Comparison of ENCODE assay signal across 12 cellular contexts in the genomic region with DNA sequence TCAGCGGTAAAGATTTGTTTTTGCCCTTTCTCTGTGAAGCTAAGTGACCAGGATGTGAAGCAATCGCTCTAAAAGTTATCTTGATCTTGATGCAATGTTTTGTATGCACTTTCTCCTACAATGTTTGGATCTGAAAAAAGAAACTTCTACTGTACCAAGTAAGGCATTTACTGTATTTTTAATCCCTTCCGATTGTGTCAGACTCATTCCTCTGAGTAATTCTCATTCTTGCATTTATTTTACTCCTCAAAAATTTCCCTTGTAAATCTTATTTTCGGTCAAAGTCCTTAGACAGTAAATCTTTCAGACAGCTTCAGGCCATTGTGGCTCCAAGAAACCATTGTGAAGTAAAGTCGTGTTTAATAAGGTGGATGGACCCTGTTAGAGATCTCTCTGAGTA.
DNase-seq lines count a peak whose midpoint lies in the region; TF ChIP-seq lines count a peak whose summit lies in the region.
"Had no signal": no experiment of that assay in that cellular context is flagged by ENCODE, and none has a peak within 500 bp of the region (broad histone marks: within the 10 kb centered on the region; RNA-seq: fewer than 3 reads in every experiment).

No MANE protein-coding gene starts in this region.

- H3K23ac ChIP-seq in mesenchymal stem cell (ENCODE audit: low read length in 2 of 2): no peak overlapping the region

- H3K18ac ChIP-seq in mesenchymal stem cell (ENCODE audit: low read depth in 1 of 2, low read length in 2 of 2): no peak overlapping the region

- no peaks in the 10 kb centered on the region for H3K79me1 ChIP-seq in mesenchymal stem cell (replicated peaks; ENCODE audit: low read length, poor library complexity, severe bottlenecking)

- BruUV-seq in mammary epithelial cell (replicated peaks; lab: Mats Ljungman, UMichigan): no TSS peak

- CTCF ChIA-PET in mammary epithelial cell (lab: Charles Lee; ENCODE audit: low non-redundant PET): interaction anchor here (0.7 kb wide), 1 partner anchor 14 kb away, joined by 4 read pairs; no protein-coding TSS in a partner anchor

- H3K4me2 ChIP-seq in mammary epithelial cell (ENCODE audit: insufficient read depth, low read depth, low read length): peak overlapping the region; percentile 17
- no peak overlapping the region for H3K4me2 ChIP-seq in mesenchymal stem cell (ENCODE audit: low read length, poor library complexity, severe bottlenecking)
- H3K4me2 ChIP-seq: BLaER1 treated with 17β-estradiol and CSF1 and Interleukin-3, amounts not matched to agents 10 nM and 100 nM had no signal

- H4K20me1 ChIP-seq in mammary epithelial cell (ENCODE audit: insufficient read depth, low read length): no peaks in the 10 kb centered on the region
- H4K20me1 ChIP-seq: BLaER1 treated with 17β-estradiol and CSF1 and Interleukin-3, amounts not matched to agents 10 nM and 100 nM had no signal

- intact Hi-C loops in mammary epithelial cell (cut with micrococcal nuclease): no loop called here

- H3K14ac ChIP-seq in mesenchymal stem cell (ENCODE audit: low read length in 2 of 2): no peak overlapping the region

- H3K36me3 ChIP-seq in mammary epithelial cell (ENCODE audit: insufficient read depth, low read length) (no peaks in the 10 kb centered on the region), mesenchymal stem cell (ENCODE audit: control insufficient read depth in 1 of 2, insufficient read depth in 2 of 2, low read depth in 1 of 2, low read length in 2 of 2) (no peaks in the 10 kb centered on the region), BE2C (no peaks in the 10 kb centered on the region)
- H3K36me3 ChIP-seq: BLaER1 treated with 17β-estradiol and CSF1 and Interleukin-3, amounts not matched to agents 10 nM and 100 nM; prostate gland had no signal

- H3K27me3 ChIP-seq in mammary epithelial cell (ENCODE audit: insufficient read depth, low read length): no peaks in the 10 kb centered on the region
- no peaks in the 10 kb centered on the region for H3K27me3 ChIP-seq in mesenchymal stem cell (ENCODE audit: control insufficient read depth in 1 of 2, insufficient read depth in 1 of 2, low read length in 2 of 2)
- no peaks in the 10 kb centered on the region for H3K27me3 ChIP-seq in BE2C
- H3K27me3 ChIP-seq: BLaER1 treated with 17β-estradiol and CSF1 and Interleukin-3, amounts not matched to agents 10 nM and 100 nM had no signal

- no peaks in the 10 kb centered on the region for H3K79me2 ChIP-seq in mammary epithelial cell (ENCODE audit: insufficient read depth, low read length)

- no peak overlapping the region for H4K91ac ChIP-seq in mesenchymal stem cell (ENCODE audit: low read length)

- no peak overlapping the region for H4K8ac ChIP-seq in mesenchymal stem cell (ENCODE audit: low read length)

- H3K4ac ChIP-seq in mesenchymal stem cell (ENCODE audit: low read depth in 1 of 2, low read length in 2 of 2): no peak overlapping the region

- no peak overlapping the region for H2BK12ac ChIP-seq in mesenchymal stem cell (ENCODE audit: low read length in 2 of 2)

- H3K27ac ChIP-seq in mammary epithelial cell (ENCODE audit: insufficient read depth, low read depth, low read length) (no peak overlapping the region), mesenchymal stem cell (ENCODE audit: low read length, poor library complexity, severe bottlenecking) (no peak overlapping the region)
- H3K27ac ChIP-seq: BLaER1 treated with 17β-estradiol and CSF1 and Interleukin-3, amounts not matched to agents 10 nM and 100 nM; prostate gland had no signal

- H3K4me1 ChIP-seq in mammary epithelial cell (ENCODE audit: insufficient read depth, low read length) (no peaks in the 10 kb centered on the region), mesenchymal stem cell (ENCODE audit: control insufficient read depth, insufficient read depth, low read depth, low read length) (no peaks in the 10 kb centered on the region), BE2C (no peaks in the 10 kb centered on the region)
- H3K4me1 ChIP-seq: prostate gland had no signal

- H2BK5ac ChIP-seq in mesenchymal stem cell (ENCODE audit: low read depth, low read length, poor library complexity, severe bottlenecking): no peak overlapping the region

- dilution Hi-C loops in mammary epithelial cell (cut with HindIII; ENCODE audit: low sequenced_read_pairs): no loop called here

- 23% methylated on average over 5 of the region's 5 CpGs for WGBS in mammary epithelial cell (ENCODE audit: low coverage, missing lambda C conversion rate)
- 21% methylated on average over 3 of the region's 5 CpGs for WGBS in mesenchymal stem cell

- H3K9me3 ChIP-seq in mammary epithelial cell (replicated peaks; ENCODE audit: insufficient read depth, low read length) (no peaks in the 10 kb centered on the region), mesenchymal stem cell (ENCODE audit: control insufficient read depth, low read length) (no peaks in the 10 kb centered on the region), BE2C (no peaks in the 10 kb centered on the region)
- H3K9me3 ChIP-seq: BLaER1 treated with 17β-estradiol and CSF1 and Interleukin-3, amounts not matched to agents 10 nM and 100 nM; prostate gland had no signal

- no peak overlapping the region for H2BK120ac ChIP-seq in mesenchymal stem cell (ENCODE audit: low read depth, low read length)

- no peak overlapping the region for H2AK5ac ChIP-seq in mesenchymal stem cell (ENCODE audit: low read length, severe bottlenecking)

- no peak overlapping the region for H3K4me3 ChIP-seq in AG09309 (ENCODE audit: control insufficient read depth, low read depth, low read length)
- H3K4me3 ChIP-seq in mammary epithelial cell (replicated peaks in 1 of 3; ENCODE audit: insufficient read depth in 1 of 3, low read depth in 2 of 3, low read length in 3 of 3): no peak overlapping the region
- H3K4me3 ChIP-seq in mesenchymal stem cell (ENCODE audit: insufficient read depth in 1 of 2, low read depth in 1 of 2, low read length in 2 of 2): peak overlapping the region in 1 of 2 experiments; percentile 63
- no peak overlapping the region for H3K4me3 ChIP-seq in BE2C (ENCODE audit: low read depth, low read length)
- H3K4me3 ChIP-seq: BLaER1 treated with 17β-estradiol and CSF1 and Interleukin-3, amounts not matched to agents 10 nM and 100 nM; prostate gland had no signal

- no peak for TF ChIP-seq CTCF in AG09309 (IDR thresholded peaks at IDR 0.05; ENCODE audit: control insufficient read depth, insufficient read depth, low read depth, low read length, missing control alignments)
- no peak for TF ChIP-seq CTCF in mammary epithelial cell (conservative IDR thresholded peaks at IDR 0.05 in 1 of 2, IDR thresholded peaks at IDR 0.05 in 1 of 2; ENCODE audit: extremely low read depth in 1 of 2, insufficient read depth in 1 of 2, low read depth in 1 of 2, low read length in 2 of 2)
- TF ChIP-seq CTCF in BE2C (IDR thresholded peaks at IDR 0.05; ENCODE audit: low read depth, low read length): no peak

- H3K9ac ChIP-seq in mammary epithelial cell (ENCODE audit: insufficient read depth, low read length) (no peak overlapping the region), mesenchymal stem cell (ENCODE audit: low read length) (peak overlapping the region; percentile 69)
- H3K9ac ChIP-seq: BLaER1 treated with 17β-estradiol and CSF1 and Interleukin-3, amounts not matched to agents 10 nM and 100 nM had no signal

- in situ Hi-C loops in mammary epithelial cell (cut with MboI; ENCODE audit: low sequenced_read_pairs in 2 of 2): no loop called here

- peak; percentile 92 for DNase-seq in AG09309 (ENCODE audit: low read depth)
- DNase-seq in LHCN-M2 (ENCODE audit: low read depth): peak; percentile 16
- DNase-seq in mammary epithelial cell: no peak
- peak; percentile 84 for DNase-seq in mesenchymal stem cell
- DNase-seq in effector CD4-positive, alpha-beta T cell: no peak
- DNase-seq in foreskin melanocyte: no peak
- DNase-seq in BE2C: no peak
- no peak for DNase-seq in superior temporal gyrus (ENCODE audit: extremely low spot score)
- DNase-seq: activated T-cell treated with anti-CD3 and anti-CD28 coated beads, Interleukin-2, amount 50 U/mL, for 72 hours; NCI-H2171 had no signal

- no peak overlapping the region for H2BK15ac ChIP-seq in mesenchymal stem cell (ENCODE audit: low read depth, poor library complexity, severe bottlenecking)

- H2AFZ ChIP-seq in mammary epithelial cell (ENCODE audit: low read depth, low read length) (peak overlapping the region; percentile 57), mesenchymal stem cell (ENCODE audit: low read depth, low read length) (no peak overlapping the region)

Comparison
In these comparisons a context has a peak if more than half of its experiments do, and no peak if none do; other contexts are left out.
1. DNase-seq: peak in AG09309 (single experiment), LHCN-M2 (single experiment) and mesenchymal stem cell (single experiment); none in mammary epithelial cell (single experiment), effector CD4-positive, alpha-beta T cell (single experiment), foreskin melanocyte (single experiment), BE2C (single experiment) and superior temporal gyrus (single experiment).